In the genomic region with DNA sequence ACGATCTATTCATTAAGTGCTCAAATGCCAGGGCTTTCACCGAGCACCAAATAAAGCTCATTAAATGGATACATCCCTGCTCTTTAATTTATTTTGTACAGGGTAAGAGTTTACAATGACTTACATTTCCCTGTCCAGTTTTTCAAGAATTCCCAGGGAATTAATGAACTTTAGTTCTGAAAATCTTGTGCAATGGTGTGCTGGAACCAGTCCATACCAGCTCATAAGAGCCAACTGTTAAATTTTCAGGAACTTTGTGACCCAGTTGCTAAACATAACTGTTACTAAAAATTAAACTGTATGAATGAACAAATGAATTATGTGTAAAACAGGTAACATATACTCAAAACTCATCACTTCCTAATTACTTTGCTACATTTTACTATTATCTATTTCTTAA, we compare ENCODE assay signal across 1 cellular context.
TF ChIP-seq lines count a peak whose summit lies in the region.

No MANE protein-coding gene starts in this region.

TF ChIP-seq in HepG2, 621 proteins besides CTCF, POLR2A, EP300 and RAD21 (continued from another document):
- TF ChIP-seq HBP1 (CRISPR knock-in tag; IDR thresholded peaks at IDR 0.05; ENCODE audit: low read depth), result no peak
- no peak for TF ChIP-seq ZNF781 (CRISPR knock-in tag; IDR thresholded peaks at IDR 0.05; ENCODE audit: borderline replicate concordance, not compliant biosample characterization)
- TF ChIP-seq ZNF468 (CRISPR knock-in tag; IDR thresholded peaks at IDR 0.05), result no peak
- TF ChIP-seq NRL (CRISPR knock-in tag; IDR thresholded peaks at IDR 0.05; ENCODE audit: borderline replicate concordance), result no peak
- TF ChIP-seq MYC (CRISPR knock-in tag; IDR thresholded peaks at IDR 0.05; ENCODE audit: borderline replicate concordance), result no peak
- no peak for TF ChIP-seq ZBTB21 (CRISPR knock-in tag; IDR thresholded peaks at IDR 0.05)
- no peak for TF ChIP-seq HNRNPLL (IDR thresholded peaks at IDR 0.05; ENCODE audit: low read depth, low read length, poor library complexity, severe bottlenecking)
- TF ChIP-seq, protein P1, sequence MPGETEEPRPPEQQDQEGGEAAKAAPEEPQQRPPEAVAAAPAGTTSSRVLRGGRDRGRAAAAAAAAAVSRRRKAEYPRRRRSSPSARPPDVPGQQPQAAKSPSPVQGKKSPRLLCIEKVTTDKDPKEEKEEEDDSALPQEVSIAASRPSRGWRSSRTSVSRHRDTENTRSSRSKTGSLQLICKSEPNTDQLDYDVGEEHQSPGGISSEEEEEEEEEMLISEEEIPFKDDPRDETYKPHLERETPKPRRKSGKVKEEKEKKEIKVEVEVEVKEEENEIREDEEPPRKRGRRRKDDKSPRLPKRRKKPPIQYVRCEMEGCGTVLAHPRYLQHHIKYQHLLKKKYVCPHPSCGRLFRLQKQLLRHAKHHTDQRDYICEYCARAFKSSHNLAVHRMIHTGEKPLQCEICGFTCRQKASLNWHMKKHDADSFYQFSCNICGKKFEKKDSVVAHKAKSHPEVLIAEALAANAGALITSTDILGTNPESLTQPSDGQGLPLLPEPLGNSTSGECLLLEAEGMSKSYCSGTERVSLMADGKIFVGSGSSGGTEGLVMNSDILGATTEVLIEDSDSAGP (CRISPR knock-in tag; IDR thresholded peaks at IDR 0.05; ENCODE audit: borderline replicate concordance), result no peak
